ENCODE assay signal across 13 cellular contexts in the genomic region with DNA sequence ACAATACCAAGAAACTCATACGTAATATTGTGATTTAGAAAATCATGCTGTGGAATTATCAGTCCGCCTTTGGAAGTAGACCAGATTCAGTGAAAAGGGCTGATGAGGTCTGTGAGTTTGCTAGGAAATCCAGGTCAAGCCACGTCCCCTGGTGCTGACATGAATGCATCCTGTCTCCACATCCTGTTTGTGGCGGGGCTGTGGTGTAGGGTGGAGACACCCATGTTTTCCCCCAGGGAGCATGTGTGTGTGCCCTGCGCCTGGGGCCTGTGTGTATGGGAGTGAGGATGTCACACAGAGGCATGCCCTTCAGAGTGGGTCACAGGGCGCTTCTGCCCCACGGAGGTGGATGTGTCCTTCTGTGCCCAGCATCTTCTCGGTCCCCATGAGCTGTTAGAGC.
DNase-seq lines count a peak whose midpoint lies in the region; ATAC-seq and TF ChIP-seq lines count a peak whose summit lies in the region.
"Had no signal": no experiment of that assay in that cellular context is flagged by ENCODE, and none has a peak within 500 bp of the region (broad histone marks: within the 10 kb centered on the region; RNA-seq: fewer than 3 reads in every experiment).

No MANE protein-coding gene starts in this region.

- no peaks in the 10 kb centered on the region for H3K27me3 ChIP-seq in upper lobe of right lung
- H3K27me3 ChIP-seq: upper lobe of left lung had no signal

- no peak overlapping the region for H3K4me3 Mint-ChIP-seq in activated T-cell treated with anti-CD3 and anti-CD28 coated beads, Interleukin-2, amount 50 U/mL, for 72 hours
- peak overlapping the region; percentile 49 for H3K4me3 Mint-ChIP-seq in activated T-helper 1 cell treated with anti-CD3 and anti-CD28 coated beads, Interleukin-12 subunit alpha, Interleukin-12 subunit beta, Interleukin-2, Interleukin-4 antibody, amounts not matched to agents 30 ng/mL and 10 ng/mL and 1 ng/mL, durations not matched to agents 14 hours and 24 hours and 36 hours
- no peak overlapping the region for H3K4me3 Mint-ChIP-seq in mesothelial cell of epicardium
- H3K4me3 Mint-ChIP-seq: neural crest cell had no signal

- ATAC-seq in activated T-cell treated with anti-CD3 and anti-CD28 coated beads, Interleukin-2, amount 50 U/mL, for 72 hours (replicated peaks in 1 of 2): peak; percentile 75 to 91
- ATAC-seq in HG02885 (IDR thresholded peaks at IDR 0.05; ENCODE audit: poor library complexity, unreplicated experiment) (peak; percentile 72), GM21576 (IDR thresholded peaks at IDR 0.05; ENCODE audit: unreplicated experiment) (no peak), upper lobe of right lung (no peak)

- H3K4me3 ChIP-seq in upper lobe of right lung: no peak overlapping the region
- H3K4me3 ChIP-seq: upper lobe of left lung had no signal

- H3K9me3 ChIP-seq in upper lobe of right lung: no peaks in the 10 kb centered on the region
- H3K9me3 ChIP-seq: upper lobe of left lung had no signal

- no peaks in the 10 kb centered on the region for H3K36me3 Mint-ChIP-seq in activated T-cell treated with anti-CD3 and anti-CD28 coated beads, Interleukin-2, amount 50 U/mL, for 72 hours (ENCODE audit: insufficient read depth in 2 of 2)
- H3K36me3 Mint-ChIP-seq in activated T-helper 1 cell treated with anti-CD3 and anti-CD28 coated beads, Interleukin-12 subunit alpha, Interleukin-12 subunit beta, Interleukin-2, Interleukin-4 antibody, amounts not matched to agents 30 ng/mL and 10 ng/mL and 1 ng/mL, durations not matched to agents 14 hours and 24 hours and 36 hours (ENCODE audit: low read depth): no peaks in the 10 kb centered on the region
- H3K36me3 Mint-ChIP-seq in mesothelial cell of epicardium: peaks cover 10% of the 10 kb centered on the region

- H3K4me1 ChIP-seq in upper lobe of right lung: peaks cover 15% of the 10 kb centered on the region

- H3K27ac Mint-ChIP-seq in activated T-cell treated with anti-CD3 and anti-CD28 coated beads, Interleukin-2, amount 50 U/mL, for 72 hours: no peak overlapping the region
- H3K27ac Mint-ChIP-seq in activated T-helper 1 cell treated with anti-CD3 and anti-CD28 coated beads, Interleukin-12 subunit alpha, Interleukin-12 subunit beta, Interleukin-2, Interleukin-4 antibody, amounts not matched to agents 30 ng/mL and 10 ng/mL and 1 ng/mL, durations not matched to agents 14 hours and 24 hours and 36 hours: peak overlapping the region; percentile 64
- H3K27ac Mint-ChIP-seq in mesothelial cell of epicardium: no peak overlapping the region

- no peak overlapping the region for H3K27ac ChIP-seq in upper lobe of right lung
- H3K27ac ChIP-seq: epithelial cell of prostate had no signal

- intact Hi-C loops in activated T-helper 1 cell treated with anti-CD3 and anti-CD28 coated beads, Interleukin-12 subunit alpha, Interleukin-12 subunit beta, Interleukin-2, Interleukin-4 antibody, amounts not matched to agents 30 ng/mL and 10 ng/mL and 1 ng/mL, durations not matched to agents 14 hours and 24 hours and 36 hours (cut with micrococcal nuclease): loop anchor here (1.0 kb wide), 1 partner anchor 10 kb away; no protein-coding TSS in a partner anchor
- intact Hi-C loops in upper lobe of right lung (cut with DNase I): no loop called here

- H3K9me3 Mint-ChIP-seq in activated T-cell treated with anti-CD3 and anti-CD28 coated beads, Interleukin-2, amount 50 U/mL, for 72 hours: no peaks in the 10 kb centered on the region
- H3K9me3 Mint-ChIP-seq in activated T-helper 1 cell treated with anti-CD3 and anti-CD28 coated beads, Interleukin-12 subunit alpha, Interleukin-12 subunit beta, Interleukin-2, Interleukin-4 antibody, amounts not matched to agents 30 ng/mL and 10 ng/mL and 1 ng/mL, durations not matched to agents 14 hours and 24 hours and 36 hours: no peaks in the 10 kb centered on the region
- no peaks in the 10 kb centered on the region for H3K9me3 Mint-ChIP-seq in mesothelial cell of epicardium
- H3K9me3 Mint-ChIP-seq: neural crest cell had no signal

- no peak for TF ChIP-seq CTCF in upper lobe of right lung (IDR thresholded peaks at IDR 0.05)
- no peak for TF ChIP-seq CTCF in mesothelial cell of epicardium (IDR thresholded peaks at IDR 0.05; ENCODE audit: unreplicated experiment)

- H3K4me1 Mint-ChIP-seq in activated T-cell treated with anti-CD3 and anti-CD28 coated beads, Interleukin-2, amount 50 U/mL, for 72 hours (ENCODE audit: low read depth): peaks cover 20% of the 10 kb centered on the region
- H3K4me1 Mint-ChIP-seq in activated T-helper 1 cell treated with anti-CD3 and anti-CD28 coated beads, Interleukin-12 subunit alpha, Interleukin-12 subunit beta, Interleukin-2, Interleukin-4 antibody, amounts not matched to agents 30 ng/mL and 10 ng/mL and 1 ng/mL, durations not matched to agents 14 hours and 24 hours and 36 hours (ENCODE audit: low read depth): peaks cover 32% of the 10 kb centered on the region
- peaks cover 11% of the 10 kb centered on the region for H3K4me1 Mint-ChIP-seq in mesothelial cell of epicardium

- DNase-seq in activated T-cell treated with anti-CD3 and anti-CD28 coated beads, Interleukin-2, amount 50 U/mL, for 72 hours: peak; percentile 25 to 61
- DNase-seq in activated T-cell treated with anti-CD3 and anti-CD28 coated beads for 4 hours (no peak), upper lobe of right lung (no peak), mesothelial cell of epicardium (ENCODE audit: low spot score in 2 of 2, unreplicated experiment in 2 of 2) (no peak)
- DNase-seq in activated T-helper 1 cell treated with anti-CD3 and anti-CD28 coated beads, Interleukin-12 subunit alpha, Interleukin-12 subunit beta, Interleukin-2, Interleukin-4 antibody, amounts not matched to agents 30 ng/mL and 10 ng/mL and 1 ng/mL, durations not matched to agents 14 hours and 24 hours and 36 hours (ENCODE audit: low spot score): peak; percentile 52
- DNase-seq in stimulated activated CD4-positive, alpha-beta T cell treated with anti-CD3 and anti-CD28 coated beads, Interleukin-4, amount 100 ng/mL, for 24 hours: peak; percentile 27
- DNase-seq: amniotic stem cell, NCI-H1436 treated with DMSO at 0.1 percent for 48 hours, upper lobe of left lung had no signal

- peaks cover 29% of the 10 kb centered on the region for H3K27me3 Mint-ChIP-seq in activated T-cell treated with anti-CD3 and anti-CD28 coated beads, Interleukin-2, amount 50 U/mL, for 72 hours (ENCODE audit: low read depth)
- H3K27me3 Mint-ChIP-seq in activated T-helper 1 cell treated with anti-CD3 and anti-CD28 coated beads, Interleukin-12 subunit alpha, Interleukin-12 subunit beta, Interleukin-2, Interleukin-4 antibody, amounts not matched to agents 30 ng/mL and 10 ng/mL and 1 ng/mL, durations not matched to agents 14 hours and 24 hours and 36 hours (ENCODE audit: insufficient read depth): peaks cover 22% of the 10 kb centered on the region
- no peaks in the 10 kb centered on the region for H3K27me3 Mint-ChIP-seq in mesothelial cell of epicardium (ENCODE audit: low read depth)

- H3K36me3 ChIP-seq in upper lobe of right lung: no peaks in the 10 kb centered on the region

Comparison
In these comparisons a context has a peak if more than half of its experiments do, and no peak if none do; other contexts are left out.
1. DNase-seq: peak in activated T-cell treated with anti-CD3 and anti-CD28 coated beads, Interleukin-2, amount 50 U/mL, for 72 hours (2 of 2), activated T-helper 1 cell treated with anti-CD3 and anti-CD28 coated beads, Interleukin-12 subunit alpha, Interleukin-12 subunit beta, Interleukin-2, Interleukin-4 antibody, amounts not matched to agents 30 ng/mL and 10 ng/mL and 1 ng/mL, durations not matched to agents 14 hours and 24 hours and 36 hours (single experiment) and stimulated activated CD4-positive, alpha-beta T cell treated with anti-CD3 and anti-CD28 coated beads, Interleukin-4, amount 100 ng/mL, for 24 hours (single experiment); none in activated T-cell treated with anti-CD3 and anti-CD28 coated beads for 4 hours (single experiment), upper lobe of right lung (single experiment) and mesothelial cell of epicardium (0 of 2).
2. ATAC-seq: peak in activated T-cell treated with anti-CD3 and anti-CD28 coated beads, Interleukin-2, amount 50 U/mL, for 72 hours (2 of 2) and HG02885 (single experiment); none in GM21576 (single experiment) and upper lobe of right lung (single experiment).